In the genomic region with DNA sequence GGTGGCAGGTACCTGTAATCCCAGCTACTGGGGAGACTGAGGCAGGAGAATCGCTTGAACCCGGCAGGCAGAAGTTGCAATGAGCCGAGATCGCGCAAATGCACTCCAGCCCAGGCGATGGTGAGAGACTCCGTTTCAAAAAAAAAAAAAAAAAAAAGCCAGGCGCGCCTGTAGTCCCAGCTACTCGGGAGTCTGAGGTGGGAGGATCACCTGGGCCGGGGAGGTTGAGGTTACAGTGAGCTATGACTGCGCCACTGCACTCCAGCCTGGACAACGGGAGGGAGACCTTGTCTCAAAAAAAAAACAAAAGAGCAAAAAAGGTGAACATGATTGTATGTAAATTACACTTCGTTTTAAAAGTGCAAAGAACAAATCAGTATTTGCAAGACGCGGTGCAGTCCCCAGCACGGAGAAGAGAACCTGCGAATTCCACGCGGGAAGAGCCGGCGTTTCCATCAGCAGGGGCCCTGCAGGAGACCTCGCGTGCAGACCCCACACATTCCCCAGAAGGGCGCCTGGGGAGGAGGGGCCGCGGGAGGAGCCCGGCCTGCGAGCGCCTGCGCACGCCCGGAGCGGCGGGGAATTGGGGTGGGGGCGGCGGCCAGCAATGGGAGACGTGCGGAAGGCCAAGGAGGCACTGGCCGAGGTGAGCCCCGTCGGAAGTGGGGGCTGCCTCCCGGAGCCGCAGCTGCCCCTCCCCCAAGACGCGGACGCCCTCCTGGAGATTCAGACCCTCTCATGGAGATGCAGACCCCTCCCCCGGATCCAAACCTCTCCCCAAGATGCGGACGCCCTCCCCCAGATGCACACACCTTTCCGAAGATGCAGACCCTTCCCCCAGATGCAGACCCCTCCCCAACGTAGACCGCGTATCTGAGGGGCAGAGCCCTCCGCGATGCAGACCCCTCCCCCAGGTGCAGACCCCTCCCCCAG, we compare ENCODE assay signal across 8 cellular contexts. TPM values are rescaled to one million over a fixed set of nuclear protein-coding genes. Genes with fewer than 3 reads are reported as not detected.
DNase-seq lines count a peak whose midpoint lies in the region; ATAC-seq and TF ChIP-seq lines count a peak whose summit lies in the region.

No MANE protein-coding gene starts in this region.

- H3K9me3 ChIP-seq in BE2C, result 0 out of 2 replicates have a peak, but pooled peaks cover 2% of the 10 kb centered on the region

- peak overlapping the region; percentile 74 for H3K4me3 Mint-ChIP-seq in T-helper 1 cell treated with Interleukin-12 subunit alpha and Interleukin-12 subunit beta and Interleukin-4 antibody, amounts not matched to agents 30 μg/mL and 1 μg/mL, for 36 hours
- H3K4me3 Mint-ChIP-seq in endothelial cell (ENCODE audit: unreplicated experiment) (peak overlapping the region; percentile 93), nephron (peak overlapping the region; percentile 89 to 92 (median 89))

- no peaks in the 10 kb centered on the region for H3K27me3 ChIP-seq in BE2C

- peaks cover 5% of the 10 kb centered on the region; the same call in 1 of the 2 replicates for H3K36me3 ChIP-seq in BE2C

- peaks cover 4% of the 10 kb centered on the region; the same call in 1 of the 2 replicates for H3K4me1 ChIP-seq in BE2C

- no peak for TF ChIP-seq CTCF in BE2C (IDR thresholded peaks at IDR 0.05; ENCODE audit: low read depth, low read length)
- TF ChIP-seq CTCF in endothelial cell (IDR thresholded peaks at IDR 0.05; ENCODE audit: unreplicated experiment), result peak; percentile 10
- TF ChIP-seq CTCF in nephron (IDR thresholded peaks at IDR 0.05; ENCODE audit: unreplicated experiment in 3 of 3), result no peak

- H3K27me3 Mint-ChIP-seq in T-helper 1 cell treated with Interleukin-12 subunit alpha and Interleukin-12 subunit beta and Interleukin-4 antibody, amounts not matched to agents 30 μg/mL and 1 μg/mL, for 36 hours (ENCODE audit: low read depth), result peaks cover 40% of the 10 kb centered on the region
- H3K27me3 Mint-ChIP-seq in endothelial cell (ENCODE audit: unreplicated experiment) (peaks cover 15% of the 10 kb centered on the region), nephron (ENCODE audit: low read depth) (peaks cover 11% of the 10 kb centered on the region)

- H3K27ac Mint-ChIP-seq in T-helper 1 cell treated with Interleukin-12 subunit alpha and Interleukin-12 subunit beta and Interleukin-4 antibody, amounts not matched to agents 30 μg/mL and 1 μg/mL, for 36 hours, result no peak overlapping the region
- H3K27ac Mint-ChIP-seq in endothelial cell (ENCODE audit: unreplicated experiment) (peak overlapping the region; percentile 90), nephron (peak overlapping the region; percentile 27 to 85 (median 65))

- H3K36me3 Mint-ChIP-seq in T-helper 1 cell treated with Interleukin-12 subunit alpha and Interleukin-12 subunit beta and Interleukin-4 antibody, amounts not matched to agents 30 μg/mL and 1 μg/mL, for 36 hours (ENCODE audit: low read depth), result peaks cover 11% of the 10 kb centered on the region
- H3K36me3 Mint-ChIP-seq in endothelial cell (ENCODE audit: low read depth, unreplicated experiment) (peaks cover 11% of the 10 kb centered on the region), nephron (ENCODE audit: low read depth) (peaks cover 9% of the 10 kb centered on the region)

- H3K4me3 ChIP-seq in BE2C (ENCODE audit: low read depth, low read length), result peak overlapping the region; percentile 73

- ATAC-seq in HG03135 (IDR thresholded peaks at IDR 0.05; ENCODE audit: unreplicated experiment), result no peak

- H3K9me3 Mint-ChIP-seq in T-helper 1 cell treated with Interleukin-12 subunit alpha and Interleukin-12 subunit beta and Interleukin-4 antibody, amounts not matched to agents 30 μg/mL and 1 μg/mL, for 36 hours, result no peaks in the 10 kb centered on the region
- H3K9me3 Mint-ChIP-seq in endothelial cell (ENCODE audit: unreplicated experiment) (no peaks in the 10 kb centered on the region), nephron (no peaks in the 10 kb centered on the region)

- DNase-seq in BE2C (peak; percentile 72), HT-29 (ENCODE audit: low spot score) (peak; percentile 16), endothelial cell (ENCODE audit: low spot score) (peak; percentile 78), EL (no peak), T1000 (lab: John Stamatoyannopoulos, UW) (no peak)

- peaks cover 36% of the 10 kb centered on the region for H3K4me1 Mint-ChIP-seq in T-helper 1 cell treated with Interleukin-12 subunit alpha and Interleukin-12 subunit beta and Interleukin-4 antibody, amounts not matched to agents 30 μg/mL and 1 μg/mL, for 36 hours (ENCODE audit: low read depth)
- H3K4me1 Mint-ChIP-seq in endothelial cell (ENCODE audit: unreplicated experiment) (peaks cover 41% of the 10 kb centered on the region), nephron (peaks cover 37% of the 10 kb centered on the region)

RNA-seq across cellular contexts. Expression of a gene that starts 16.7 kb away (rescaled TPM):
- polyA plus RNA-seq in BE2C (2012; ENCODE audit: insufficient read depth, insufficient read length, low read depth), result 196 TPM
- total RNA-seq in HT-29 (2014; rRNA removed; shearing (Covaris generic)), result 145 and 200 TPM in 2 replicates
- 150 TPM for total RNA-seq in endothelial cell (ENCODE audit: unreplicated experiment)

Comparison
In these comparisons a context has a peak if more than half of its experiments do, and no peak if none do; other contexts are left out.
1. DNase-seq: peak in BE2C (single experiment), HT-29 (single experiment) and endothelial cell (single experiment); none in EL (single experiment) and T1000 (single experiment).
2. Peak in every context shown above with its lines, with median percentiles within 50 percentile points of each other: H3K4me3 Mint-ChIP-seq.